ENCODE assay signal across 12 cellular contexts in genomic region chr10:74994714-74995308, GRCh38.
DNase-seq lines count a peak whose midpoint lies in the region; ATAC-seq and TF ChIP-seq lines count a peak whose summit lies in the region.
"Had no signal": no experiment of that assay in that cellular context is flagged by ENCODE, and none has a peak within 500 bp of the region (broad histone marks: within the 10 kb centered on the region; RNA-seq: fewer than 3 reads in every experiment).

No MANE protein-coding gene starts in this region.

- H3K27ac ChIP-seq in subcutaneous abdominal adipose tissue (ENCODE audit: low read depth, low read length): peak overlapping the region; percentile 41
- H3K27ac ChIP-seq: prostate gland had no signal

- TF ChIP-seq POLR2A in lower leg skin (IDR thresholded peaks at IDR 0.05): no peak

- H3K4me1 ChIP-seq in subcutaneous abdominal adipose tissue (ENCODE audit: control insufficient read depth in 5 of 5, insufficient read depth in 5 of 5, low read length in 5 of 5): peaks cover 0 to 40% (median 13%) of the 10 kb centered on the region in 5 donors
- H3K4me1 ChIP-seq: prostate gland had no signal

- TF ChIP-seq CTCF in lower leg skin (IDR thresholded peaks at IDR 0.05): no peak

- H3K36me3 ChIP-seq in subcutaneous abdominal adipose tissue (ENCODE audit: control insufficient read depth in 5 of 5, insufficient read depth in 5 of 5, low read length in 5 of 5): peaks cover 0 to 18% (median 13%) of the 10 kb centered on the region in 5 donors
- H3K36me3 ChIP-seq: prostate gland had no signal

- intact Hi-C loops in lower leg skin (cut with DNase I; ENCODE audit: low total_unique reads): no loop called here

- peak; percentile 84 for DNase-seq in NCI-H510A treated with DMSO at 0.1 percent for 48 hours (lab: John Stamatoyannopoulos, UW)
- no peak for DNase-seq in NCI-H510A (lab: John Stamatoyannopoulos, UW)
- DNase-seq in NCI-H345 (lab: John Stamatoyannopoulos, UW): peak; percentile 25
- no peak for DNase-seq in activated CD4-positive, alpha-beta T cell treated with anti-CD3 and anti-CD28 coated beads, Interleukin-2, amount 50 U/mL, for 1 hour
- DNase-seq in NCI-H1417 treated with DMSO at 0.1 percent for 48 hours (lab: John Stamatoyannopoulos, UW): no peak
- DNase-seq in lower leg skin (ENCODE audit: low spot score in 2 of 2): no peak
- DNase-seq: activated CD4-positive, alpha-beta T cell treated with anti-CD3 and anti-CD28 coated beads, Interleukin-2, amount 10 ng/mL, durations not matched to agents 24 days and 14 days; Kasumi-1; NCI-H226 had no signal

- no peaks in the 10 kb centered on the region for H3K27me3 ChIP-seq in subcutaneous abdominal adipose tissue (ENCODE audit: control insufficient read depth in 5 of 5, insufficient read depth in 4 of 5, low read length in 5 of 5)

- 93 to 95% methylated on average over 4 of the region's 4 CpGs for WGBS in lower leg skin, 2 donors

- no peaks in the 10 kb centered on the region for H3K9me3 ChIP-seq in subcutaneous abdominal adipose tissue (ENCODE audit: control insufficient read depth in 5 of 5, low read length in 5 of 5)
- H3K9me3 ChIP-seq: prostate gland had no signal

- no peak overlapping the region for H3K9ac ChIP-seq in subcutaneous abdominal adipose tissue (ENCODE audit: low read length in 5 of 5)

- H3K4me3 ChIP-seq in subcutaneous abdominal adipose tissue (ENCODE audit: low read depth in 1 of 5, low read length in 5 of 5) (no peak overlapping the region), lower leg skin (ENCODE audit: low read depth, poor library complexity, severe bottlenecking) (no peak overlapping the region)
- H3K4me3 ChIP-seq: prostate gland had no signal

- ATAC-seq in HG02870 (IDR thresholded peaks at IDR 0.05; ENCODE audit: unreplicated experiment): peak; percentile 74

Comparison
In these comparisons a context has a peak if more than half of its experiments do, and no peak if none do; other contexts are left out.
1. DNase-seq: peak in NCI-H510A treated with DMSO at 0.1 percent for 48 hours (single experiment) and NCI-H345 (single experiment); none in NCI-H510A (single experiment), activated CD4-positive, alpha-beta T cell treated with anti-CD3 and anti-CD28 coated beads, Interleukin-2, amount 50 U/mL, for 1 hour (single experiment), NCI-H1417 treated with DMSO at 0.1 percent for 48 hours (single experiment) and lower leg skin (0 of 2).